In genomic region chr20:57566399-57566798, GRCh38 we compare ENCODE assay signal across 21 cellular contexts. TPM values are rescaled to one million over a fixed set of nuclear protein-coding genes. Genes with fewer than 3 reads are reported as not detected.
DNase-seq lines count a peak whose midpoint lies in the region; ATAC-seq and TF ChIP-seq lines count a peak whose summit lies in the region.
"Had no signal": no experiment of that assay in that cellular context is flagged by ENCODE, and none has a peak within 500 bp of the region (broad histone marks: within the 10 kb centered on the region; RNA-seq: fewer than 3 reads in every experiment).

No MANE protein-coding gene starts in this region.

- 0% methylated on average over 1 of the region's 1 CpG for WGBS in right lobe of liver (ENCODE audit: insufficient coverage, low coverage, low lambda C conversion rate, missing lambda C conversion rate)
- WGBS in heart right ventricle, 2 donors = 13 to 19% methylated on average over 1 of the region's 1 CpG

- TF ChIP-seq POLR2A in right lobe of liver (IDR thresholded peaks at IDR 0.05) = peak; percentile 43

- H3K4me1 ChIP-seq in colonic mucosa (peaks cover 16% of the 10 kb centered on the region), right lobe of liver (peaks cover 0 to 40% (median 9%) of the 10 kb centered on the region in 4 donors), subcutaneous abdominal adipose tissue (ENCODE audit: control insufficient read depth in 5 of 5, insufficient read depth in 5 of 5, low read length in 5 of 5) (peaks cover 6 to 58% (median 53%) of the 10 kb centered on the region in 5 donors), heart right ventricle (no peaks in the 10 kb centered on the region)
- H3K4me1 ChIP-seq: BE2C had no signal

- H3K36me3 ChIP-seq in colonic mucosa (no peaks in the 10 kb centered on the region), right lobe of liver (peaks cover 0 to 44% (median 23%) of the 10 kb centered on the region in 4 donors), subcutaneous abdominal adipose tissue (ENCODE audit: control insufficient read depth in 5 of 5, insufficient read depth in 5 of 5, low read length in 5 of 5) (peaks cover 3 to 31% (median 23%) of the 10 kb centered on the region in 5 donors), heart right ventricle (no peaks in the 10 kb centered on the region)
- H3K36me3 ChIP-seq: BE2C had no signal

- ATAC-seq in right lobe of liver (peak in 3 of 4 donors; percentile 0 to 25 (median 1)), GM18909 (IDR thresholded peaks at IDR 0.05; ENCODE audit: poor library complexity, unreplicated experiment) (no peak), heart right ventricle (no peak)
- ATAC-seq: GM12878, HCT116 had no signal

- H3K9ac ChIP-seq in colonic mucosa (ENCODE audit: low read depth in 2 of 2, low read length in 2 of 2) = peak overlapping the region in 1 of 2 donors; percentile 48
- no peak overlapping the region for H3K9ac ChIP-seq in subcutaneous abdominal adipose tissue (ENCODE audit: low read length in 5 of 5)
- H3K9ac ChIP-seq: GM23248 had no signal

- H3K4me3 ChIP-seq in colonic mucosa (no peak overlapping the region), right lobe of liver (no peak overlapping the region), subcutaneous abdominal adipose tissue (ENCODE audit: low read depth in 1 of 5, low read length in 5 of 5) (no peak overlapping the region), heart right ventricle (no peak overlapping the region)
- H3K4me3 ChIP-seq: GM12878, GM23248 had no signal

- no peak for TF ChIP-seq CTCF in colonic mucosa (IDR thresholded peaks at IDR 0.05)
- peak in 1 of 4 donors; percentile 7 for TF ChIP-seq CTCF in right lobe of liver (IDR thresholded peaks at IDR 0.05)
- no peak for TF ChIP-seq CTCF in heart right ventricle (IDR thresholded peaks at IDR 0.05)

- intact Hi-C loops in colonic mucosa (cut with DNase I) (no loop called here), right lobe of liver (cut with DNase I) (no loop called here), heart right ventricle (cut with DNase I) (no loop called here)

- peak overlapping the region; percentile 64 for H3K27ac ChIP-seq in colonic mucosa
- H3K27ac ChIP-seq in right lobe of liver = peak overlapping the region in 2 of 3 donors; percentile 80 to 96
- H3K27ac ChIP-seq in subcutaneous abdominal adipose tissue (ENCODE audit: low read depth, low read length) = peak overlapping the region; percentile 26
- no peak overlapping the region for H3K27ac ChIP-seq in heart right ventricle
- H3K27ac ChIP-seq: GM23248 had no signal

- DNase-seq in colonic mucosa = no peak
- DNase-seq in right lobe of liver = peak in 1 of 3 donors; percentile 65
- DNase-seq in heart right ventricle = no peak
- DNase-seq in central memory CD4-positive, alpha-beta T cell = no peak
- DNase-seq: ACHN; BE2C; C1 segment of cervical spinal cord; CD4-positive, CD25-positive, alpha-beta regulatory T cell; CD8-positive, alpha-beta memory T cell; COR-L47; DMS 273 treated with DMSO at 0.1 percent for 48 hours; DMS53; DND-41; EL; GM23248; HFFc6 had no signal

- no peaks in the 10 kb centered on the region for H3K27me3 ChIP-seq in colonic mucosa
- no peaks in the 10 kb centered on the region for H3K27me3 ChIP-seq in right lobe of liver
- H3K27me3 ChIP-seq in subcutaneous abdominal adipose tissue (ENCODE audit: control insufficient read depth in 5 of 5, insufficient read depth in 4 of 5, low read length in 5 of 5) = peaks cover 0 to 9% (median 3%) of the 10 kb centered on the region in 5 donors
- peaks cover 0 to 46% (median 34%) of the 10 kb centered on the region in 7 donors for H3K27me3 ChIP-seq in heart right ventricle

- H3K9me3 ChIP-seq in colonic mucosa = no peaks in the 10 kb centered on the region
- no peaks in the 10 kb centered on the region for H3K9me3 ChIP-seq in right lobe of liver
- H3K9me3 ChIP-seq in subcutaneous abdominal adipose tissue (ENCODE audit: control insufficient read depth in 5 of 5, low read length in 5 of 5) = no peaks in the 10 kb centered on the region
- no peaks in the 10 kb centered on the region for H3K9me3 ChIP-seq in heart right ventricle
- H3K9me3 ChIP-seq: BE2C had no signal

RNA-seq across cellular contexts. Expression of gene PCK1, which starts 5.5 kb away (rescaled TPM):
- 100 to 1,000 TPM; 272 TPM for total RNA-seq in colonic mucosa
- total RNA-seq in right lobe of liver = 1,000 to 10,000 TPM in 2 of 6 experiments, 100 to 1,000 TPM in 4; 187 to 1,757 (median 778) TPM
- 1 to 10 TPM in 3 of 10 donors, under 1 TPM in 5, not detected in 2; 0.15 to 8.5 (median 0.69) TPM for total RNA-seq in heart right ventricle
- 1 to 10 TPM in 1 of 2 donors, under 1 TPM in 1; 0.65 to 2.2 TPM for polyA plus RNA-seq in heart right ventricle
- total RNA-seq: CD4-positive, CD25-positive, alpha-beta regulatory T cell; CD8-positive, alpha-beta memory T cell; G401; GM23248; HFFc6 had no signal
- polyA plus RNA-seq: CD4-positive, CD25-positive, alpha-beta regulatory T cell; CD8-positive, alpha-beta memory T cell; GM23248 had no signal

RNA-seq across cellular contexts. Expression of gene CTCFL, which starts 41.5 kb away (rescaled TPM):
- total RNA-seq in colonic mucosa (under 1 TPM in 1 of 2 donors, not detected in 1; 0.47 TPM), right lobe of liver (under 1 TPM in 4 of 6 experiments, not detected in 2; 0.09 to 0.50 (median 0.33) TPM), heart right ventricle (not detected)
- polyA plus RNA-seq in heart right ventricle = not detected
- total RNA-seq: CD4-positive, CD25-positive, alpha-beta regulatory T cell; CD8-positive, alpha-beta memory T cell; GM23248; HFFc6 had no signal
- polyA plus RNA-seq: CD4-positive, CD25-positive, alpha-beta regulatory T cell; CD8-positive, alpha-beta memory T cell; GM23248 had no signal

RNA-seq across cellular contexts. Expression of gene ZBP1, which starts 53.8 kb away (rescaled TPM):
- 1 to 10 TPM; 2.7 to 3.4 TPM for total RNA-seq in colonic mucosa
- total RNA-seq in right lobe of liver = under 1 TPM in 4 of 6 experiments, not detected in 2; 0.14 to 0.75 (median 0.36) TPM
- 1 to 10 TPM in 1 of 10 donors, under 1 TPM in 7, not detected in 2; 0.16 to 1.2 (median 0.31) TPM for total RNA-seq in heart right ventricle
- under 1 TPM; 0.13 to 0.51 TPM for polyA plus RNA-seq in heart right ventricle
- total RNA-seq: G401, GM23248, HFFc6 had no signal
- polyA plus RNA-seq: GM23248 had no signal

Comparison
In these comparisons a context has a peak if more than half of its experiments do, and no peak if none do; other contexts are left out.
1. H3K27ac ChIP-seq: peak in colonic mucosa (single experiment), right lobe of liver (2 of 3) and subcutaneous abdominal adipose tissue (single experiment); none in heart right ventricle (0 of 10).
2. ATAC-seq: peak in right lobe of liver (3 of 4); none in GM18909 (single experiment) and heart right ventricle (0 of 8).
3. RNA of gene PCK1, which starts 5.5 kb away (total RNA-seq): 187 to 1,757 TPM in right lobe of liver and 272 TPM in colonic mucosa; 0.15 to 8.5 TPM in heart right ventricle; every median in the first group is over 10 times any median in the second.